8 cellular contexts compared by ENCODE assay signal in the genomic region with DNA sequence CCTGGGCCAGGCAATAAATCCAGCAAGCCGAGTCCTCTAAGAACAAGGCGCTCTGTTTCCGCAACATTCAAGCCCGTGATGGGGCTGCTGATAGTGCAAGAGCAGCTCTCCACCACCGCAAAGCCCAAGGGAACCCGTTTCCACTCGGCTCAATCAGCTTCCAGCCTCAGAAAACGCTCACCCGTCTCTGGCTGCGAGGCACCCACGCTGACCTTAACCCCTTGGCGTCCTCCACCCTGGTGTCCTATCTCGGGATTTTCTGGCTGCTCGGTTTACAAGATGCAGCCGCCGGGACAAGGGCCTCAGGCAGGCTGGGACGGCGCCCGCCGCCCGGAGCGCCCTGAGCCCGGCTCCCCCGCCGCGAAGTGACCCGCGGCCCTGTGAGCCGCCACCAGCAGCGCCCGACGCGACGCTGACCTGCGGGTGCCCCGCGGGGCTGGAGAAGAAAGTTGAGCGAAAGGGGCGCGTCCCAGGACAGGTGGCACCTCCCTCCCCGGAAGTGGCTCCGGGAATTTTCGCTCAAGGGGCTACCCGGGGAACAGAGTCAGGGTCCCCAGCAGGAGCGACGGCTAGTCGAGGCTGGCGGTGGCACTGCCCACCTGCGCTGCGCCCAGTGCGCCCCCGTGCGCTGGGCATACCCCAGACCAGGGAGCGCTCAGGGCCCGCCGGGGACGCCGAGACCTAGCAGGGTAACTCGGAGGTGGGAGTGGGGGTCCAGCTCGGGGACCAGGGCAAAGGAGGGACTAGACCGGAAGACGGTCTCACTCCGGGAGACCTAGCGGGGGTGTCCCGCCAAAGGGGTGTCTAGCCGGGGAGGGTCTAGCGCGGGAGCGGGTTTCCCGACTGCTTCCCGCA.
DNase-seq lines count a peak whose midpoint lies in the region; ATAC-seq and TF ChIP-seq lines count a peak whose summit lies in the region.

No MANE protein-coding gene starts in this region.

- H3K27ac ChIP-seq in HEK293 (ENCODE audit: extremely low read depth, low read depth, low read length), result peak overlapping the region; percentile 62

- H3K4me3 ChIP-seq in HEK293 (ENCODE audit: low read depth, low read length), result peak overlapping the region; percentile 80

- DNase-seq in COLO668 (lab: John Stamatoyannopoulos, UW; ENCODE audit: unreplicated experiment) (peak; percentile 54), dedifferentiated amniotic fluid mesenchymal stem cell (ENCODE audit: extremely low spot score) (peak; percentile 15), left kidney (ENCODE audit: low read depth, low spot score) (peak; percentile 84)
- DNase-seq in stimulated activated CD4-positive, alpha-beta T cell treated with anti-CD3 and anti-CD28 coated beads, Interleukin-15, amount 100 ng/mL, for 24 hours, result peak; percentile 36

- no peaks in the 10 kb centered on the region; the same call in 1 of the 2 replicates for H3K4me1 ChIP-seq in HEK293 (ENCODE audit: control insufficient read depth, insufficient read depth, low read length)

- TF ChIP-seq CTCF in HEK293 (tag by site-specific recombination; IDR thresholded peaks at IDR 0.05), result peak; percentile 76

- POLR2A ChIA-PET in HEK293 (lab: Yijun Ruan, JAX), result interaction anchor here (0.6 kb wide), 2 partner anchors 81 to 82 kb away, joined by 3 to 4 read pairs; no protein-coding TSS in a partner anchor

- peaks cover 0 to 6% of the 10 kb centered on the region in 2 experiments; a peak in 1 of 3 replicates for H3K36me3 ChIP-seq in HEK293 (ENCODE audit: control insufficient read depth in 2 of 2, insufficient read depth in 1 of 2, low read length in 2 of 2)

- ATAC-seq in SK-N-SH treated with all-trans-retinoic acid at 6 μM for 48 hours, result peak; percentile 76
- ATAC-seq in HG03565 (IDR thresholded peaks at IDR 0.05; ENCODE audit: unreplicated experiment), result no peak
- ATAC-seq in HG02759 (IDR thresholded peaks at IDR 0.05; ENCODE audit: unreplicated experiment), result no peak

- CTCF ChIA-PET in HEK293 (lab: Yijun Ruan, JAX), result interaction anchor here (1.0 to 1.3 kb wide), 4 partner anchors 11 to 36 kb away, joined by 3 to 4 read pairs (median 3); no protein-coding TSS in a partner anchor

- H3K9me3 ChIP-seq in HEK293 (ENCODE audit: control insufficient read depth, insufficient read depth, low read depth, low read length), result no peaks in the 10 kb centered on the region

TF ChIP-seq in HEK293, 187 proteins besides CTCF, POLR2A, EP300 and RAD21 (continues in another document):
- TF ChIP-seq ZNF214 (tag by site-specific recombination; IDR thresholded peaks at IDR 0.05; ENCODE audit: borderline replicate concordance) (no peak), ZNF664 (tag by site-specific recombination; IDR thresholded peaks at IDR 0.05) (no peak), SP7 (tag by site-specific recombination; IDR thresholded peaks at IDR 0.05) (peak; percentile 22; the same call in 1 of the 2 replicates), KLF7 (tag by site-specific recombination; IDR thresholded peaks at IDR 0.05; ENCODE audit: borderline replicate concordance) (no peak)
- TF ChIP-seq, protein P1, sequence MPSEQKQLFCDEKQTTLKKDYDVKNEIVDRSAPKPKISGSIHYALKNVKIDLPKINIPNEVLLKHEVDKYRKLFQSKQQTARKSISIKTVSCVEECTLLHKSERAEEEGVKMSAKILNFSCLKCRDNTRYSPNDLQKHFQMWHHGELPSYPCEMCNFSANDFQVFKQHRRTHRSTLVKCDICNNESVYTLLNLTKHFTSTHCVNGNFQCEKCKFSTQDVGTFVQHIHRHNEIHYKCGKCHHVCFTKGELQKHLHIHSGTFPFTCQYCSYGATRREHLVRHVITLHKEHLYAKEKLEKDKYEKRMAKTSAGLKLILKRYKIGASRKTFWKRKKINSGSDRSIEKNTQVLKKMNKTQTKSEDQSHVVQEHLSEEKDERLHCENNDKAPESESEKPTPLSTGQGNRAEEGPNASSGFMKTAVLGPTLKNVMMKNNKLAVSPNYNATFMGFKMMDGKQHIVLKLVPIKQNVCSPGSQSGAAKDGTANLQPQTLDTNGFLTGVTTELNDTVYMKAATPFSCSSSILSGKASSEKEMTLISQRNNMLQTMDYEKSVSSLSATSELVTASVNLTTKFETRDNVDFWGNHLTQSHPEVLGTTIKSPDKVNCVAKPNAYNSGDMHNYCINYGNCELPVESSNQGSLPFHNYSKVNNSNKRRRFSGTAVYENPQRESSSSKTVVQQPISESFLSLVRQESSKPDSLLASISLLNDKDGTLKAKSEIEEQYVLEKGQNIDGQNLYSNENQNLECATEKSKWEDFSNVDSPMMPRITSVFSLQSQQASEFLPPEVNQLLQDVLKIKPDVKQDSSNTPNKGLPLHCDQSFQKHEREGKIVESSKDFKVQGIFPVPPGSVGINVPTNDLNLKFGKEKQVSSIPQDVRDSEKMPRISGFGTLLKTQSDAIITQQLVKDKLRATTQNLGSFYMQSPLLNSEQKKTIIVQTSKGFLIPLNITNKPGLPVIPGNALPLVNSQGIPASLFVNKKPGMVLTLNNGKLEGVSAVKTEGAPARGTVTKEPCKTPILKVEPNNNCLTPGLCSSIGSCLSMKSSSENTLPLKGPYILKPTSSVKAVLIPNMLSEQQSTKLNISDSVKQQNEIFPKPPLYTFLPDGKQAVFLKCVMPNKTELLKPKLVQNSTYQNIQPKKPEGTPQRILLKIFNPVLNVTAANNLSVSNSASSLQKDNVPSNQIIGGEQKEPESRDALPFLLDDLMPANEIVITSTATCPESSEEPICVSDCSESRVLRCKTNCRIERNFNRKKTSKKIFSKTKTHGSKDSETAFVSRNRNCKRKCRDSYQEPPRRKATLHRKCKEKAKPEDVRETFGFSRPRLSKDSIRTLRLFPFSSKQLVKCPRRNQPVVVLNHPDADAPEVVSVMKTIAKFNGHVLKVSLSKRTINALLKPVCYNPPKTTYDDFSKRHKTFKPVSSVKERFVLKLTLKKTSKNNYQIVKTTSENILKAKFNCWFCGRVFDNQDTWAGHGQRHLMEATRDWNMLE (tag by site-specific recombination; conservative IDR thresholded peaks at IDR 0.05; ENCODE audit: low read depth), result no peak

TF ChIP-seq in SK-N-SH treated with all-trans-retinoic acid at 6 μM for 48 hours, 23 proteins besides CTCF, POLR2A, EP300 and RAD21 (continues in another document):
- no peak for TF ChIP-seq BACH2 (CRISPR knock-in tag; IDR thresholded peaks at IDR 0.05; ENCODE audit: borderline replicate concordance)
- no peak for TF ChIP-seq ISL1 (CRISPR knock-in tag; IDR thresholded peaks at IDR 0.05)
- TF ChIP-seq, protein P2, sequence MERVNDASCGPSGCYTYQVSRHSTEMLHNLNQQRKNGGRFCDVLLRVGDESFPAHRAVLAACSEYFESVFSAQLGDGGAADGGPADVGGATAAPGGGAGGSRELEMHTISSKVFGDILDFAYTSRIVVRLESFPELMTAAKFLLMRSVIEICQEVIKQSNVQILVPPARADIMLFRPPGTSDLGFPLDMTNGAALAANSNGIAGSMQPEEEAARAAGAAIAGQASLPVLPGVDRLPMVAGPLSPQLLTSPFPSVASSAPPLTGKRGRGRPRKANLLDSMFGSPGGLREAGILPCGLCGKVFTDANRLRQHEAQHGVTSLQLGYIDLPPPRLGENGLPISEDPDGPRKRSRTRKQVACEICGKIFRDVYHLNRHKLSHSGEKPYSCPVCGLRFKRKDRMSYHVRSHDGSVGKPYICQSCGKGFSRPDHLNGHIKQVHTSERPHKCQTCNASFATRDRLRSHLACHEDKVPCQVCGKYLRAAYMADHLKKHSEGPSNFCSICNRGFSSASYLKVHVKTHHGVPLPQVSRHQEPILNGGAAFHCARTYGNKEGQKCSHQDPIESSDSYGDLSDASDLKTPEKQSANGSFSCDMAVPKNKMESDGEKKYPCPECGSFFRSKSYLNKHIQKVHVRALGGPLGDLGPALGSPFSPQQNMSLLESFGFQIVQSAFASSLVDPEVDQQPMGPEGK (CRISPR knock-in tag; IDR thresholded peaks at IDR 0.05; ENCODE audit: borderline replicate concordance), result no peak
- no peak for TF ChIP-seq RARB (CRISPR knock-in tag; IDR thresholded peaks at IDR 0.05)
- TF ChIP-seq ZFP30 (CRISPR knock-in tag; IDR thresholded peaks at IDR 0.05), result no peak
- TF ChIP-seq, protein P3, sequence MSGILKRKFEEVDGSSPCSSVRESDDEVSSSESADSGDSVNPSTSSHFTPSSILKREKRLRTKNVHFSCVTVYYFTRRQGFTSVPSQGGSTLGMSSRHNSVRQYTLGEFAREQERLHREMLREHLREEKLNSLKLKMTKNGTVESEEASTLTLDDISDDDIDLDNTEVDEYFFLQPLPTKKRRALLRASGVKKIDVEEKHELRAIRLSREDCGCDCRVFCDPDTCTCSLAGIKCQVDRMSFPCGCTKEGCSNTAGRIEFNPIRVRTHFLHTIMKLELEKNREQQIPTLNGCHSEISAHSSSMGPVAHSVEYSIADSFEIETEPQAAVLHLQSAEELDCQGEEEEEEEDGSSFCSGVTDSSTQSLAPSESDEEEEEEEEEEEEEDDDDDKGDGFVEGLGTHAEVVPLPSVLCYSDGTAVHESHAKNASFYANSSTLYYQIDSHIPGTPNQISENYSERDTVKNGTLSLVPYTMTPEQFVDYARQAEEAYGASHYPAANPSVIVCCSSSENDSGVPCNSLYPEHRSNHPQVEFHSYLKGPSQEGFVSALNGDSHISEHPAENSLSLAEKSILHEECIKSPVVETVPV (CRISPR knock-in tag; IDR thresholded peaks at IDR 0.05), result no peak
- no peak for TF ChIP-seq CSDC2 (CRISPR knock-in tag; IDR thresholded peaks at IDR 0.05)
- TF ChIP-seq ZNF70 (CRISPR knock-in tag; IDR thresholded peaks at IDR 0.05), result no peak
- TF ChIP-seq TCF4 (CRISPR knock-in tag; IDR thresholded peaks at IDR 0.05; ENCODE audit: borderline replicate concordance), result no peak

Comparison
In these comparisons a context has a peak if more than half of its experiments do, and no peak if none do; other contexts are left out.
1. DNase-seq: peak in every context shown above with its lines; median percentile 84 in left kidney; 54 in COLO668; 36 in stimulated activated CD4-positive, alpha-beta T cell treated with anti-CD3 and anti-CD28 coated beads, Interleukin-15, amount 100 ng/mL, for 24 hours; 15 in dedifferentiated amniotic fluid mesenchymal stem cell.